ENCODE assay signal across 17 cellular contexts in genomic region chr14:62077676-62078261, GRCh38.
DNase-seq lines count a peak whose midpoint lies in the region; ATAC-seq and TF ChIP-seq lines count a peak whose summit lies in the region.
"Had no signal": no experiment of that assay in that cellular context is flagged by ENCODE, and none has a peak within 500 bp of the region (broad histone marks: within the 10 kb centered on the region; RNA-seq: fewer than 3 reads in every experiment).

No MANE protein-coding gene starts in this region.

- CTCF ChIA-PET in WTC11 (lab: Charles Lee) (interaction anchor here (1.2 to 1.8 kb wide), 2 partner anchors 46 to 49 kb away, joined by 4 read pairs; no protein-coding TSS in a partner anchor), Caco-2 (lab: Charles Lee) (no interaction called here)

- no peaks in the 10 kb centered on the region for H3K9me3 ChIP-seq in Caco-2
- H3K9me3 ChIP-seq: ascending aorta, lower lobe of right lung, SK-N-SH, stomach had no signal

- no TSS peak for BruUV-seq in Caco-2 (replicated peaks; lab: Mats Ljungman, UMichigan)

- peak; percentile 77 for DNase-seq in GM12864 (ENCODE audit: low read depth)
- no peak for DNase-seq in WTC11 (ENCODE audit: low spot score)
- no peak for DNase-seq in nephron progenitor cell
- DNase-seq in Caco-2: no peak
- DNase-seq in NCI-H345 treated with DMSO at 0.1 percent for 48 hours (lab: John Stamatoyannopoulos, UW; ENCODE audit: unreplicated experiment): no peak
- DNase-seq in NCI-H2029 treated with DMSO at 0.1 percent for 48 hours (lab: John Stamatoyannopoulos, UW): no peak
- DNase-seq: activated CD4-positive, CD25-positive, alpha-beta regulatory T cell; activated T-cell treated with anti-CD3 and anti-CD28 coated beads, Interleukin-2, amount 50 U/mL, for 1 hour; lower lobe of right lung; NCI-H1105 treated with DMSO at 0.1 percent for 48 hours; NCI-H446; SK-N-SH; stomach had no signal

- H3K9me3 Mint-ChIP-seq in WTC11 (no peaks in the 10 kb centered on the region), nephron progenitor cell (no peaks in the 10 kb centered on the region), Caco-2 (ENCODE audit: unreplicated experiment) (no peaks in the 10 kb centered on the region)
- H3K9me3 Mint-ChIP-seq: dendritic cell treated with granulocyte-macrophage colony-stimulating factor and Interleukin-4, amounts not matched to agents 40 ng/mL and 50 ng/mL, for 4 days had no signal

- ATAC-seq in HG02870 (IDR thresholded peaks at IDR 0.05; ENCODE audit: unreplicated experiment) (peak; percentile 15), WTC11 (peak; percentile 57)
- ATAC-seq: lower lobe of right lung, sciatic nerve had no signal

- H3K36me3 Mint-ChIP-seq in WTC11: no peaks in the 10 kb centered on the region
- no peaks in the 10 kb centered on the region for H3K36me3 Mint-ChIP-seq in nephron progenitor cell (ENCODE audit: low read depth)
- no peaks in the 10 kb centered on the region for H3K36me3 Mint-ChIP-seq in Caco-2 (ENCODE audit: insufficient read depth, unreplicated experiment)

- intact Hi-C loops in Caco-2 (cut with micrococcal nuclease; ENCODE audit: unreplicated experiment): no loop called here

- H3K27ac Mint-ChIP-seq in WTC11 (no peak overlapping the region), nephron progenitor cell (peak overlapping the region; percentile 12), Caco-2 (ENCODE audit: unreplicated experiment) (no peak overlapping the region)
- H3K27ac Mint-ChIP-seq: dendritic cell treated with granulocyte-macrophage colony-stimulating factor and Interleukin-4, amounts not matched to agents 40 ng/mL and 50 ng/mL, for 4 days had no signal

- no peak for TF ChIP-seq CTCF in GM12864 (IDR thresholded peaks at IDR 0.05; ENCODE audit: low read depth, low read length, missing control alignments)
- no peak for TF ChIP-seq CTCF in WTC11 (IDR thresholded peaks at IDR 0.05)
- no peak for TF ChIP-seq CTCF in nephron progenitor cell (IDR thresholded peaks at IDR 0.05)
- no peak for TF ChIP-seq CTCF in Caco-2 (IDR thresholded peaks at IDR 0.05; ENCODE audit: insufficient read depth in 1 of 2, low read depth in 1 of 2, low read length in 1 of 2, severe bottlenecking in 1 of 2, unreplicated experiment in 1 of 2)

- no peak overlapping the region for H3K4me3 Mint-ChIP-seq in WTC11
- no peak overlapping the region for H3K4me3 Mint-ChIP-seq in nephron progenitor cell
- no peak overlapping the region for H3K4me3 Mint-ChIP-seq in Caco-2 (ENCODE audit: unreplicated experiment)
- H3K4me3 Mint-ChIP-seq: dendritic cell treated with granulocyte-macrophage colony-stimulating factor and Interleukin-4, amounts not matched to agents 40 ng/mL and 50 ng/mL, for 4 days had no signal

- POLR2A ChIA-PET in WTC11 (lab: Charles Lee) (no interaction called here), Caco-2 (lab: Charles Lee) (no interaction called here)

- H3K4me1 ChIP-seq in Caco-2: no peaks in the 10 kb centered on the region
- H3K4me1 ChIP-seq: ascending aorta, lower lobe of right lung, stomach had no signal

- H3K27me3 ChIP-seq in Caco-2 (replicated peaks; ENCODE audit: control insufficient read depth, insufficient read depth, low read length): no peaks in the 10 kb centered on the region; the same call in 1 of the 2 replicates
- H3K27me3 ChIP-seq: ascending aorta, stomach had no signal

- H3K4me3 ChIP-seq in GM12864 (ENCODE audit: low read depth, low read length) (no peak overlapping the region), Caco-2 (ENCODE audit: low read depth, low read length) (no peak overlapping the region)
- H3K4me3 ChIP-seq: ascending aorta, lower lobe of right lung, stomach had no signal

- H3K27me3 Mint-ChIP-seq in WTC11 (ENCODE audit: low read depth) (no peaks in the 10 kb centered on the region), nephron progenitor cell (ENCODE audit: low read depth, poor library complexity) (no peaks in the 10 kb centered on the region), Caco-2 (ENCODE audit: insufficient read depth, unreplicated experiment) (peaks cover 2% of the 10 kb centered on the region)
- H3K27me3 Mint-ChIP-seq: dendritic cell treated with granulocyte-macrophage colony-stimulating factor and Interleukin-4, amounts not matched to agents 40 ng/mL and 50 ng/mL, for 4 days had no signal

- no peaks in the 10 kb centered on the region for H3K36me3 ChIP-seq in Caco-2 (ENCODE audit: control insufficient read depth, insufficient read depth, low read length)
- H3K36me3 ChIP-seq: ascending aorta, lower lobe of right lung, stomach had no signal

- H3K4me1 Mint-ChIP-seq in WTC11 (peaks cover 4% of the 10 kb centered on the region; the same call in 1 of the 2 replicates), nephron progenitor cell (peaks cover 8% of the 10 kb centered on the region), Caco-2 (ENCODE audit: low read depth, unreplicated experiment) (no peaks in the 10 kb centered on the region)

TF ChIP-seq in WTC11, 78 proteins besides CTCF, POLR2A, EP300 and RAD21:
- TF ChIP-seq, protein P1, sequence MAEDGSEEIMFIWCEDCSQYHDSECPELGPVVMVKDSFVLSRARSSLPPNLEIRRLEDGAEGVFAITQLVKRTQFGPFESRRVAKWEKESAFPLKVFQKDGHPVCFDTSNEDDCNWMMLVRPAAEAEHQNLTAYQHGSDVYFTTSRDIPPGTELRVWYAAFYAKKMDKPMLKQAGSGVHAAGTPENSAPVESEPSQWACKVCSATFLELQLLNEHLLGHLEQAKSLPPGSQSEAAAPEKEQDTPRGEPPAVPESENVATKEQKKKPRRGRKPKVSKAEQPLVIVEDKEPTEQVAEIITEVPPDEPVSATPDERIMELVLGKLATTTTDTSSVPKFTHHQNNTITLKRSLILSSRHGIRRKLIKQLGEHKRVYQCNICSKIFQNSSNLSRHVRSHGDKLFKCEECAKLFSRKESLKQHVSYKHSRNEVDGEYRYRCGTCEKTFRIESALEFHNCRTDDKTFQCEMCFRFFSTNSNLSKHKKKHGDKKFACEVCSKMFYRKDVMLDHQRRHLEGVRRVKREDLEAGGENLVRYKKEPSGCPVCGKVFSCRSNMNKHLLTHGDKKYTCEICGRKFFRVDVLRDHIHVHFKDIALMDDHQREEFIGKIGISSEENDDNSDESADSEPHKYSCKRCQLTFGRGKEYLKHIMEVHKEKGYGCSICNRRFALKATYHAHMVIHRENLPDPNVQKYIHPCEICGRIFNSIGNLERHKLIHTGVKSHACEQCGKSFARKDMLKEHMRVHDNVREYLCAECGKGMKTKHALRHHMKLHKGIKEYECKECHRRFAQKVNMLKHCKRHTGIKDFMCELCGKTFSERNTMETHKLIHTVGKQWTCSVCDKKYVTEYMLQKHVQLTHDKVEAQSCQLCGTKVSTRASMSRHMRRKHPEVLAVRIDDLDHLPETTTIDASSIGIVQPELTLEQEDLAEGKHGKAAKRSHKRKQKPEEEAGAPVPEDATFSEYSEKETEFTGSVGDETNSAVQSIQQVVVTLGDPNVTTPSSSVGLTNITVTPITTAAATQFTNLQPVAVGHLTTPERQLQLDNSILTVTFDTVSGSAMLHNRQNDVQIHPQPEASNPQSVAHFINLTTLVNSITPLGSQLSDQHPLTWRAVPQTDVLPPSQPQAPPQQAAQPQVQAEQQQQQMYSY (CRISPR knock-in tag; IDR thresholded peaks at IDR 0.05): no peak
- no peak for TF ChIP-seq ZSCAN18 (CRISPR knock-in tag; IDR thresholded peaks at IDR 0.05)
- TF ChIP-seq CBFB (CRISPR knock-in tag; IDR thresholded peaks at IDR 0.05; ENCODE audit: low read depth): no peak
- TF ChIP-seq ZNF423 (CRISPR knock-in tag; IDR thresholded peaks at IDR 0.05): no peak
- no peak for TF ChIP-seq ZNF671 (CRISPR knock-in tag; IDR thresholded peaks at IDR 0.05)
- TF ChIP-seq NR1H2 (CRISPR knock-in tag; IDR thresholded peaks at IDR 0.05): no peak
